Comparison of ENCODE assay signal across 9 cellular contexts in the genomic region with DNA sequence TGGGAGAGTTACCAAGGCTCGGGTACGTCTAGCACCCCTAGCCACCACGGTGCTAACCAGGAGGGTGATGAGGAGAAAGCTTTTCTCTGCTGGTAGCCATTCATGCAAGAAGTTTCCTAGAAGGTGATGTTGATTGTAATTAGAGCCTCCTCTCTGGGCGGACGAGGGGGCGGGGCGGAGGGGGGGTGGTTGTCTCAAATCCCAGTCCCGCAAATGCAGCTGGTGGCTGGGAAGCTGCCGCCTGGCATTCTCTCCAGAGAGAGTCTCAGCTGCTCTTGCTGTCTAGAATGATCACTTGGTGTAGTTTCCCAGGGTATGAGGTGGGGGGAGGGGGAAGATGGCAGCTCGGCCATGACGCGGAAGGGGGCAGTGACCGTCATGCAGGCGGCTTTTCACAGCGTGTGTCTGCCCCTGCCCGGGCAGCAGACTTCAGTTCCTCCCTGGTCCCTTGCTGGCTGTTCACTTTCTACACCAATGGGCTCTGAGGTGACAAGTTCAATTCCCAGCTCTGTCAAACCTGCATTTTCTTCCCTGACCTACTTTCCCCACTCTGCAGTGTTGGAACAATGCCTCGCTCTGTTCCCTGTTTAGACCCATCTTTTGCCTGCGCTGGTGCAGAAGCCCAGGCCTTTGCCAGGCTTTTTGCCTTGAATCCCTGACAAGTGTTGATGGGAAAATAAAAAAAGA.
DNase-seq lines count a peak whose midpoint lies in the region; ATAC-seq and TF ChIP-seq lines count a peak whose summit lies in the region.
"Had no signal": no experiment of that assay in that cellular context is flagged by ENCODE, and none has a peak within 500 bp of the region (broad histone marks: within the 10 kb centered on the region; RNA-seq: fewer than 3 reads in every experiment).

No MANE protein-coding gene starts in this region.

- H3K36me3 ChIP-seq in esophagus squamous epithelium, result no peaks in the 10 kb centered on the region
- H3K36me3 ChIP-seq in muscle layer of colon (ENCODE audit: insufficient read depth, low read length), result no peaks in the 10 kb centered on the region
- no peaks in the 10 kb centered on the region for H3K36me3 ChIP-seq in upper lobe of right lung

- DNase-seq in activated CD4-positive, alpha-beta T cell treated with anti-CD3 and anti-CD28 coated beads, Interleukin-2, amount 10 ng/mL, durations not matched to agents 24 days and 14 days, result no peak
- DNase-seq in activated CD4-positive, alpha-beta T cell treated with anti-CD3 and anti-CD28 coated beads, Interleukin-2, amount 50 U/mL, for 48 hours, result no peak
- DNase-seq in esophagus squamous epithelium (lab: John Stamatoyannopoulos, UW), result no peak
- peak; percentile 66 for DNase-seq in upper lobe of right lung
- no peak for DNase-seq in AML-193 (lab: John Stamatoyannopoulos, UW)
- DNase-seq: stimulated activated naive CD4-positive, alpha-beta T cell had no signal

- ATAC-seq in upper lobe of right lung, result peak; percentile 55
- no peak for ATAC-seq in GM19463 (IDR thresholded peaks at IDR 0.05; ENCODE audit: unreplicated experiment)
- no peak for ATAC-seq in GM19035 (IDR thresholded peaks at IDR 0.05; ENCODE audit: unreplicated experiment)

- no peak overlapping the region for H3K9ac ChIP-seq in muscle layer of colon (ENCODE audit: low read length)

- H3K27ac Mint-ChIP-seq in activated CD4-positive, alpha-beta T cell treated with anti-CD3 and anti-CD28 coated beads, Interleukin-2, amount 10 ng/mL, durations not matched to agents 24 days and 14 days, result peak overlapping the region; percentile 54

- H3K4me1 ChIP-seq in esophagus squamous epithelium (peaks cover 0 to 26% (median 0%) of the 10 kb centered on the region in 3 donors), muscle layer of colon (ENCODE audit: insufficient read depth, low read length) (peaks cover 45% of the 10 kb centered on the region), upper lobe of right lung (peaks cover 20% of the 10 kb centered on the region)

- WGBS in esophagus squamous epithelium, 2 donors, result 69 to 72% methylated on average over 9 to 12 of the region's 18 CpGs

- no peak overlapping the region for H3K4me3 Mint-ChIP-seq in activated CD4-positive, alpha-beta T cell treated with anti-CD3 and anti-CD28 coated beads, Interleukin-2, amount 10 ng/mL, durations not matched to agents 24 days and 14 days

- peaks cover 8% of the 10 kb centered on the region for H3K9me3 Mint-ChIP-seq in activated CD4-positive, alpha-beta T cell treated with anti-CD3 and anti-CD28 coated beads, Interleukin-2, amount 10 ng/mL, durations not matched to agents 24 days and 14 days

- H3K4me3 ChIP-seq in esophagus squamous epithelium (peak overlapping the region in 2 of 4 donors; percentile 18 to 44), muscle layer of colon (ENCODE audit: low read depth in 1 of 2, low read length in 2 of 2) (peak overlapping the region in 1 of 2 donors; percentile 34), upper lobe of right lung (peak overlapping the region; percentile 19)

- H3K9me3 ChIP-seq in esophagus squamous epithelium, result no peaks in the 10 kb centered on the region
- no peaks in the 10 kb centered on the region for H3K9me3 ChIP-seq in muscle layer of colon (ENCODE audit: low read length)
- H3K9me3 ChIP-seq in upper lobe of right lung, result no peaks in the 10 kb centered on the region

- TF ChIP-seq CTCF in esophagus squamous epithelium (IDR thresholded peaks at IDR 0.05) (no peak), upper lobe of right lung (IDR thresholded peaks at IDR 0.05) (no peak)

- TF ChIP-seq POLR2A in esophagus squamous epithelium (IDR thresholded peaks at IDR 0.05), result no peak

- intact Hi-C loops in activated CD4-positive, alpha-beta T cell treated with anti-CD3 and anti-CD28 coated beads, Interleukin-2, amount 10 ng/mL, durations not matched to agents 24 days and 14 days (cut with micrococcal nuclease), result loop anchor here (10.0 kb wide), 1 partner anchor 432 kb away; no protein-coding TSS in a partner anchor
- intact Hi-C loops in esophagus squamous epithelium (cut with DNase I), result no loop called here
- intact Hi-C loops in upper lobe of right lung (cut with DNase I), result no loop called here

- no peaks in the 10 kb centered on the region for H3K27me3 Mint-ChIP-seq in activated CD4-positive, alpha-beta T cell treated with anti-CD3 and anti-CD28 coated beads, Interleukin-2, amount 10 ng/mL, durations not matched to agents 24 days and 14 days

- peaks cover 50% of the 10 kb centered on the region for H3K4me1 Mint-ChIP-seq in activated CD4-positive, alpha-beta T cell treated with anti-CD3 and anti-CD28 coated beads, Interleukin-2, amount 10 ng/mL, durations not matched to agents 24 days and 14 days

- H3K27me3 ChIP-seq in esophagus squamous epithelium, result no peaks in the 10 kb centered on the region
- H3K27me3 ChIP-seq in muscle layer of colon (ENCODE audit: control insufficient read depth in 1 of 2, insufficient read depth in 2 of 2, low read length in 2 of 2), result no peaks in the 10 kb centered on the region
- no peaks in the 10 kb centered on the region for H3K27me3 ChIP-seq in upper lobe of right lung

- H3K27ac ChIP-seq in esophagus squamous epithelium (peak overlapping the region in 3 of 4 donors; percentile 26 to 59 (median 52)), muscle layer of colon (ENCODE audit: low read depth, low read length) (peak overlapping the region; percentile 77), upper lobe of right lung (peak overlapping the region; percentile 39)

- no peaks in the 10 kb centered on the region for H3K36me3 Mint-ChIP-seq in activated CD4-positive, alpha-beta T cell treated with anti-CD3 and anti-CD28 coated beads, Interleukin-2, amount 10 ng/mL, durations not matched to agents 24 days and 14 days (ENCODE audit: low read depth)
